ENCODE assay signal across 25 cellular contexts in the genomic region with DNA sequence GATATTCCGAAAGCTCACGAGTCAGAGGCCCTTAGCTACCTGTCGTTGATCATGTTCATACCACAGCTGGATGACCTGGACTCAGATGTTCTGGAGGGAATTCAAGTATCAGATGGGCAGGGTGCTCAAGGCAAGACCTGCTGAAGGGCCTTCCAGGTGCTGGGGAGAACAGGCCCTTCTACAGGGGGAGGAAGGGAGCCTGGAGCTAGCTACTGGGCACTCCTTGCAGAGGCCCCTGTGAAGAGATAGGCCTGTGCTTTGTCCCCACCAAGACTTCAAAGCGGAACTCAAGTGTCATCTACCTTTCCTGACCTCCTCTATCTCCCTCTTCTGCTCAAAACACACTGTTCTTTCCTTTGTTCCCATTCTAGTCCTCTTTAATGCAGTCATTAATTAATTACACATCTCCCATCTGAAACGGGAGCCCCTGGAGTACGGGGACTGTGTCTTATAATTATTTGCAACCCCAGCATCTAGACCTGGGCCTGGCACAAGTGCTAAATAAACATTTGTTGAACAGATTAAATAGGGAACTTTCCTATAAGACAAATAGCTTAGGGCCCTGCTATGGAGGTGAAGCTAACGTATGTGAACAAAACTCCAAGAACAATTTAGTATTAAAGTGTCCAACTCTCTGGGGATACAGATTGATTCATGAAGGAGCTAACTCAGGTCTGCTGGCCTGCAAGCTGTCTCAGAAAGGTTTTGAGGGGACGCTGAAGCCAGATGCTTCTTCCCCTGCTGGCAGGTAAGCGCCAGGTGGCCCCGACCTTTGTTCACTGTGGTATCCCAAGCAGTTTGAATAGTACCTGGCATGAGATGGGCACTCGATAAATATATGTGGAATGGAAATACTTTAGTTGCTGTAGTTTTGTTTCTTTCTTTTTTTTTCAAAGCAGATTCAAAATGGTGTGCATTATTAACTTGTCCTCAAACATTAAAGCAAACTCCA. TPM values are rescaled to one million over a fixed set of nuclear protein-coding genes. Genes with fewer than 3 reads are reported as not detected.
A peak's percentile ranks its signal among the peaks of the same experiment; 100 is the strongest.
DNase-seq lines count a peak whose midpoint lies in the region; ATAC-seq and TF ChIP-seq lines count a peak whose summit lies in the region.
"Had no signal": no experiment of that assay in that cellular context is flagged by ENCODE, and none has a peak within 500 bp of the region (broad histone marks: within the 10 kb centered on the region; RNA-seq: fewer than 3 reads in every experiment).

No MANE protein-coding gene starts in this region.

- peaks cover 66% of the 10 kb centered on the region for H3K4me1 ChIP-seq in PC-9 (replicated peaks; ENCODE audit: insufficient read depth)
- H3K4me1 ChIP-seq in upper lobe of right lung, result no peaks in the 10 kb centered on the region
- H3K4me1 ChIP-seq: left lung had no signal

- H3K36me3 ChIP-seq in PC-9 (ENCODE audit: low read depth) (no peaks in the 10 kb centered on the region), upper lobe of right lung (no peaks in the 10 kb centered on the region)
- H3K36me3 ChIP-seq: left lung, thoracic aorta had no signal

- peaks cover 32% of the 10 kb centered on the region for H3F3A ChIP-seq in PC-9 (ENCODE audit: insufficient read depth, low read depth)

- H3K27ac Mint-ChIP-seq in neural crest cell (ENCODE audit: unreplicated experiment), result peak overlapping the region; percentile 94
- H3K27ac Mint-ChIP-seq: immature natural killer cell; mesothelial cell of epicardium; stimulated activated naive B cell treated with anti-CD40 and anti-IgM and Interleukin-4, amounts not matched to agents 10 μg/mL and 1 μg/mL and 100 μg/mL, for 72 hours had no signal

- peaks cover 52% of the 10 kb centered on the region for H3K4me1 Mint-ChIP-seq in neural crest cell
- H3K4me1 Mint-ChIP-seq: immature natural killer cell; naive B cell; stimulated activated naive B cell treated with anti-CD40 and anti-IgM and Interleukin-4, amounts not matched to agents 10 μg/mL and 1 μg/mL and 100 μg/mL, for 72 hours had no signal

- ATAC-seq in upper lobe of right lung, result no peak
- ATAC-seq: activated CD4-positive, CD25-positive, alpha-beta regulatory T cell treated with anti-CD3 and anti-CD28 coated beads, Interleukin-2, amount 50 U/mL, for 24 hours; left lung; stimulated activated naive B cell treated with anti-CD40 and anti-IgM and Interleukin-4, amounts not matched to agents 10 μg/mL and 1 μg/mL and 100 μg/mL, for 72 hours had no signal

- H2AFZ ChIP-seq in PC-9, result no peak overlapping the region

- BruUV-seq in PC-9 (replicated peaks; lab: Mats Ljungman, UMichigan), result no TSS peak

- H3K4me3 Mint-ChIP-seq in neural crest cell, result no peak overlapping the region
- H3K4me3 Mint-ChIP-seq: immature natural killer cell, mesothelial cell of epicardium, naive B cell had no signal

- intact Hi-C loops in PC-9 (cut with micrococcal nuclease; ENCODE audit: unreplicated experiment), result no loop called here
- intact Hi-C loops in upper lobe of right lung (cut with DNase I), result no loop called here

- no peaks in the 10 kb centered on the region for H3K27me3 ChIP-seq in PC-9 (ENCODE audit: insufficient read depth, low read depth)
- no peaks in the 10 kb centered on the region for H3K27me3 ChIP-seq in upper lobe of right lung
- H3K27me3 ChIP-seq: left lung had no signal

- POLR2A ChIA-PET in PC-9 (lab: Charles Lee; ENCODE audit: unreplicated experiment), result no interaction called here
- POLR2A ChIA-PET in RWPE1 (lab: Yijun Ruan, JAX; ENCODE audit: low non-redundant PET), result no interaction called here

- TF ChIP-seq CTCF in PC-9 (conservative IDR thresholded peaks at IDR 0.05) (no peak), neural crest cell (conservative IDR thresholded peaks at IDR 0.05) (no peak), upper lobe of right lung (IDR thresholded peaks at IDR 0.05) (no peak), RWPE1 (conservative IDR thresholded peaks at IDR 0.05; ENCODE audit: low read depth) (no peak)

- H4K20me1 ChIP-seq in PC-9 (ENCODE audit: insufficient read depth), result no peaks in the 10 kb centered on the region

- H3K9me3 Mint-ChIP-seq in neural crest cell, result no peaks in the 10 kb centered on the region
- H3K9me3 Mint-ChIP-seq: immature natural killer cell, naive B cell had no signal

- H3K36me3 Mint-ChIP-seq in neural crest cell (ENCODE audit: low read depth), result no peaks in the 10 kb centered on the region
- H3K36me3 Mint-ChIP-seq: mesothelial cell of epicardium; naive B cell; stimulated activated naive B cell treated with anti-CD40 and anti-IgM and Interleukin-4, amounts not matched to agents 10 μg/mL and 1 μg/mL and 100 μg/mL, for 72 hours had no signal

- H3K9me3 ChIP-seq in PC-9 (ENCODE audit: insufficient read depth, low read depth) (no peaks in the 10 kb centered on the region), upper lobe of right lung (no peaks in the 10 kb centered on the region)
- H3K9me3 ChIP-seq: left lung, thoracic aorta had no signal

- CTCF ChIA-PET in PC-9 (lab: Charles Lee) (no interaction called here), RWPE1 (lab: Yijun Ruan, JAX) (interaction anchor here (0.6 kb wide), 1 partner anchor 14 kb away, joined by 4 read pairs; no protein-coding TSS in a partner anchor)

- no peaks in the 10 kb centered on the region for H3K9me2 ChIP-seq in PC-9 (ENCODE audit: insufficient read depth)

- no peaks in the 10 kb centered on the region for H3K27me3 Mint-ChIP-seq in neural crest cell (ENCODE audit: low read depth)
- H3K27me3 Mint-ChIP-seq: naive B cell had no signal

- H3K4me3 ChIP-seq in PC-9 (no peak overlapping the region), upper lobe of right lung (no peak overlapping the region)
- H3K4me3 ChIP-seq: left lung, thoracic aorta had no signal

- no peaks in the 10 kb centered on the region for H3K79me2 ChIP-seq in PC-9 (ENCODE audit: low read depth)

- H3K27ac ChIP-seq in PC-9 (peak overlapping the region; percentile 84; the same call in 1 of the 2 replicates), upper lobe of right lung (no peak overlapping the region), RWPE1 (no peak overlapping the region)
- H3K27ac ChIP-seq: left lung, thoracic aorta had no signal

- peak overlapping the region; percentile 72 for H3K4me2 ChIP-seq in PC-9

- DNase-seq in activated effector memory CD4-positive, alpha-beta T cell treated with anti-CD3 and anti-CD28 coated beads, Interleukin-2, amount 50 U/mL, for 16 hours, result peak; percentile 50
- no peak for DNase-seq in activated effector memory CD4-positive, alpha-beta T cell treated with Interleukin-2 at 50 U/mL for 16 hours
- DNase-seq in PC-9 (peak in 1 of 2 experiments; percentile 19), neural crest cell (ENCODE audit: low read depth, low spot score) (no peak), upper lobe of right lung (peak; percentile 39), RWPE1 (ENCODE audit: low spot score) (no peak), LoVo (ENCODE audit: low spot score) (no peak)
- DNase-seq: activated CD4-positive, alpha-beta T cell treated with anti-CD3 and anti-CD28 coated beads, Interleukin-2, amount 50 U/mL, for 48 hours; activated gamma-delta T cell treated with Interleukin-2 at 50 U/mL for 16 hours; activated T-cell treated with anti-CD3 and anti-CD28 coated beads, Interleukin-2, amount 50 U/mL, for 1 hour; hypothalamus; immature natural killer cell; Kasumi-1; naive B cell; NCI-H187 treated with DMSO at 0.1 percent for 48 hours; NCI-H226; NCI-H82; occipital lobe; RPMI8226; stimulated activated naive B cell treated with anti-CD40 and anti-IgM and Interleukin-4, amounts not matched to agents 10 μg/mL and 1 μg/mL and 100 μg/mL, for 72 hours; T-helper 1 cell had no signal

RNA-seq across cellular contexts. Expression of a gene that starts 22.0 kb away (rescaled TPM):
- total RNA-seq in PC-9 (2021), result 39.3 and 44.4 TPM in 2 replicates
- total RNA-seq in neural crest cell, result 146 and 150 TPM in 2 replicates
- 191 TPM for total RNA-seq in upper lobe of right lung

Comparison
In these comparisons a context has a peak if more than half of its experiments do, and no peak if none do; other contexts are left out.
1. DNase-seq: peak in activated effector memory CD4-positive, alpha-beta T cell treated with anti-CD3 and anti-CD28 coated beads, Interleukin-2, amount 50 U/mL, for 16 hours (single experiment) and upper lobe of right lung (single experiment); none in activated effector memory CD4-positive, alpha-beta T cell treated with Interleukin-2 at 50 U/mL for 16 hours (single experiment), neural crest cell (single experiment), RWPE1 (single experiment) and LoVo (single experiment).